Comparison of ENCODE assay signal across 8 cellular contexts in genomic region chr10:74825371-74826141, GRCh38. TPM values are rescaled to one million over a fixed set of nuclear protein-coding genes. Genes with fewer than 3 reads are reported as not detected.
DNase-seq lines count a peak whose midpoint lies in the region; ATAC-seq and TF ChIP-seq lines count a peak whose summit lies in the region.

No MANE protein-coding gene starts in this region.

- H3K27ac ChIP-seq in ACC112 (ENCODE audit: low read depth, low read length): 0 out of 2 replicates have a peak overlapping the region, but pooled peaks have one; percentile 17
- H3K27ac ChIP-seq in substantia nigra (ENCODE audit: low read depth, low read length, poor library complexity, severe bottlenecking): peak overlapping the region; percentile 92

- peak; percentile 78 for DNase-seq in KG1 (lab: John Stamatoyannopoulos, UW)
- peak; percentile 43 to 45 for DNase-seq in activated CD4-positive, alpha-beta T cell treated with anti-CD3 and anti-CD28 coated beads, Interleukin-2, amount 50 U/mL, for 4 hours
- DNase-seq in endothelial cell (ENCODE audit: low spot score): peak; percentile 62
- peak; percentile 28 for DNase-seq in mucosa of gallbladder (ENCODE audit: low spot score)
- peak in 41 of 49 donors; percentile 44 to 95 (median 70) for DNase-seq in substantia nigra (lab: John Stamatoyannopoulos, UW)
- no peak for DNase-seq in NAMALWA (ENCODE audit: low spot score)

- ATAC-seq in GM18867 (IDR thresholded peaks at IDR 0.05; ENCODE audit: unreplicated experiment): peak; percentile 1

- H3K9me3 Mint-ChIP-seq in endothelial cell (ENCODE audit: unreplicated experiment): no peaks in the 10 kb centered on the region

- H3K79me2 ChIP-seq in ACC112 (ENCODE audit: control insufficient read depth, insufficient read depth, low read length, unreplicated experiment): peaks cover 20% of the 10 kb centered on the region

- no peak overlapping the region for H3K27ac Mint-ChIP-seq in endothelial cell (ENCODE audit: unreplicated experiment)

- no peaks in the 10 kb centered on the region for H3K36me3 ChIP-seq in ACC112 (ENCODE audit: insufficient read depth, low read length)

- H3K4me3 Mint-ChIP-seq in endothelial cell (ENCODE audit: unreplicated experiment): peak overlapping the region; percentile 97

- peaks cover 9% of the 10 kb centered on the region for H3K27me3 Mint-ChIP-seq in endothelial cell (ENCODE audit: unreplicated experiment)

- H2AFZ ChIP-seq in ACC112 (ENCODE audit: low read length, unreplicated experiment): peak overlapping the region; percentile 53

- peaks cover 17% of the 10 kb centered on the region for H3K4me1 Mint-ChIP-seq in endothelial cell (ENCODE audit: unreplicated experiment)

- peak overlapping the region; percentile 98 for H3K4me3 ChIP-seq in ACC112 (ENCODE audit: low read depth, low read length)

- peaks cover 30% of the 10 kb centered on the region for H3K4me1 ChIP-seq in ACC112 (ENCODE audit: control insufficient read depth, insufficient read depth, low read length, unreplicated experiment)

- peaks cover 9% of the 10 kb centered on the region for H3K36me3 Mint-ChIP-seq in endothelial cell (ENCODE audit: low read depth, unreplicated experiment)

- H3K27me3 ChIP-seq in ACC112 (ENCODE audit: insufficient read depth, low read length): no peaks in the 10 kb centered on the region

- no peak for TF ChIP-seq CTCF in endothelial cell (IDR thresholded peaks at IDR 0.05; ENCODE audit: unreplicated experiment)

RNA-seq across cellular contexts. Expression of gene KAT6B, which starts 0.8 kb away (rescaled TPM):
- 18.1 TPM for total RNA-seq in endothelial cell (ENCODE audit: unreplicated experiment)
- total RNA-seq in mucosa of gallbladder: 33.0 TPM
